ENCODE assay signal across 2 cellular contexts in the genomic region with DNA sequence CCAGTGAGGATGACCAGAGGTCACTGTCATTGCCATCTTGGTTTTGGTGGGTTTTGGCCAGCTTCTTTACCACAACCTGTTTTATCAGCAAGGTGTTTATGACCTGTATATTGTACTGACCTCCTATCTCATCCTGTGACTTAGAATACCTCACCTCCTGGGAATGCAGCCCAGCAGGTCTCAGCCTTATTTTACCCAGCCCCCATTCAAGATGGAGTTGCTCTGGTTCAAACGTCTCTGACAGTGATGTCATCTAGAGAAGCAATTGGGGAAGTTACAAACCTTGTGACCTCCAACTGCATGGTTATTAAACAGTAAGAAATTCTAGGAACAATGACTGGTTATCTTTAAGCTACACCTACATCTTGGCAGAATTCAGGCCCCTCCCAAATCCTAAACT. TPM values are rescaled to one million over a fixed set of nuclear protein-coding genes. Genes with fewer than 3 reads are reported as not detected.
"Had no signal": no experiment of that assay in that cellular context is flagged by ENCODE, and none has a peak within 500 bp of the region (broad histone marks: within the 10 kb centered on the region; RNA-seq: fewer than 3 reads in every experiment).

No MANE protein-coding gene starts in this region.

RNA-seq across cellular contexts. Expression of gene INHBA, which starts 48.1 kb away (rescaled TPM):
- total RNA-seq: HepG2, OCI-LY7 had no signal
- polyA plus RNA-seq: HepG2 had no signal
